16 cellular contexts compared by ENCODE assay signal in the genomic region with DNA sequence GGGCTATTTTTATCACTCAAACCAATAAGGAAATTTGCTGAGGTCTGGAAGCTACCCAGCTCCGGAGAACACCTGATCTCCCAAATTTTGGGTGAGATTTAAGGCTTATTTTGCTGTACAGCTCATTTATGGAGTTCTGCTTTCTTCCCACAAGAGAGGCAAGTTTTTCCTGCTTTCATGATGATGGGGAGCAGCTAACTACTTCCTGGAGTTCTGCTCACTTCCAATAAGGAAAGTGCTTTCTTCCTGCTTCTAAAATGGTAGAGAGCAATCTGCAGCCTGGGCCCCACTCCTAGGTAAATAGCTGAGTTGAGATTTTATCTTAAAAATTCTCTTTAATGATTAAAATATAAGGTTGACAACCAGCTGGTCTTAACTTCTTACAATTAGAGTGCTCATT.
A peak's percentile ranks its signal among the peaks of the same experiment; 100 is the strongest.
DNase-seq lines count a peak whose midpoint lies in the region; ATAC-seq and TF ChIP-seq lines count a peak whose summit lies in the region.
"Had no signal": no experiment of that assay in that cellular context is flagged by ENCODE, and none has a peak within 500 bp of the region (broad histone marks: within the 10 kb centered on the region; RNA-seq: fewer than 3 reads in every experiment).

No MANE protein-coding gene starts in this region.

- H4K5ac ChIP-seq in H9 (ENCODE audit: insufficient read length, low read depth, low read length) = no peak overlapping the region

- WGBS in H9 (ENCODE audit: extremely low coverage, insufficient read length, low lambda C conversion rate) = no CpG with 5 or more reads among the region's 1 CpG

- no peak overlapping the region for H3K14ac ChIP-seq in H9 (ENCODE audit: insufficient read depth, low read length)

- H3K9me3 Mint-ChIP-seq in H9 (peaks cover 20 to 22% of the 10 kb centered on the region in 2 experiments), neural progenitor cell (peaks cover 16% of the 10 kb centered on the region)
- H3K9me3 Mint-ChIP-seq: CD4-positive, alpha-beta T cell had no signal

- H4K91ac ChIP-seq in H9 (ENCODE audit: insufficient read length, low read depth, low read length) = no peak overlapping the region

- peaks cover 60 to 64% of the 10 kb centered on the region in 2 experiments for H3K4me1 Mint-ChIP-seq in H9
- H3K4me1 Mint-ChIP-seq in neural progenitor cell = peaks cover 4% of the 10 kb centered on the region

- peaks cover 50 to 83% (median 81%) of the 10 kb centered on the region in 3 experiments for H3K36me3 Mint-ChIP-seq in H9 (ENCODE audit: insufficient read depth in 1 of 3, low read depth in 3 of 3)
- H3K36me3 Mint-ChIP-seq in neural progenitor cell = peaks cover 2% of the 10 kb centered on the region
- H3K36me3 Mint-ChIP-seq: CD8-positive, alpha-beta T cell had no signal

- no peak overlapping the region for H2BK20ac ChIP-seq in H9 (ENCODE audit: low read depth, low read length, poor library complexity, severe bottlenecking)

- POLR2A ChIA-PET in A673 (lab: Charles Lee; ENCODE audit: low non-redundant PET) = no interaction called here

- H3K79me1 ChIP-seq in H9 (ENCODE audit: insufficient read depth, low read depth, low read length, poor library complexity, severe bottlenecking) = no peaks in the 10 kb centered on the region

- H3K9me3 ChIP-seq in H9 (ENCODE audit: control insufficient read depth, low read depth, low read length) (peaks cover 21% of the 10 kb centered on the region), neural progenitor cell (ENCODE audit: low read depth) (no peaks in the 10 kb centered on the region), A673 (ENCODE audit: low read depth, low read length, poor library complexity, severe bottlenecking) (no peaks in the 10 kb centered on the region)
- H3K9me3 ChIP-seq: Caco-2 had no signal

- H2BK12ac ChIP-seq in H9 (ENCODE audit: insufficient read length, low read depth, low read length) = no peak overlapping the region

- intact Hi-C loops in left colon (cut with DNase I, micrococcal nuclease) = no loop called here
- intact Hi-C loops in A673 (cut with micrococcal nuclease; ENCODE audit: unreplicated experiment) = no loop called here

- H3K27me3 Mint-ChIP-seq in H9 (ENCODE audit: low read depth) (no peaks in the 10 kb centered on the region), neural progenitor cell (ENCODE audit: insufficient read depth, low read depth) (peaks cover 15% of the 10 kb centered on the region)
- H3K27me3 Mint-ChIP-seq: B cell; CD4-positive, alpha-beta T cell had no signal

- peak; percentile 58 for ATAC-seq in left colon
- ATAC-seq: CD8-positive, alpha-beta T cell had no signal

- no peak overlapping the region for H2BK15ac ChIP-seq in H9 (ENCODE audit: low read depth, low read length)

- H3K27ac ChIP-seq in H9 (ENCODE audit: insufficient read length, low read depth, low read length) = no peak overlapping the region
- peak overlapping the region; percentile 56 for H3K27ac ChIP-seq in neural progenitor cell
- H3K27ac ChIP-seq in A673 (ENCODE audit: low read depth, low read length, poor library complexity, severe bottlenecking) = no peak overlapping the region
- H3K27ac ChIP-seq: BLaER1 treated with 17β-estradiol and CSF1 and Interleukin-3, amounts not matched to agents 10 nM and 100 nM had no signal

- H2BK5ac ChIP-seq in H9 (ENCODE audit: insufficient read length, low read length) = no peak overlapping the region

- peaks cover 14% of the 10 kb centered on the region for H3K4me1 ChIP-seq in H9 (ENCODE audit: insufficient read depth, low read length)
- H3K4me1 ChIP-seq in neural progenitor cell = peaks cover 8% of the 10 kb centered on the region
- H3K4me1 ChIP-seq in A673 (ENCODE audit: insufficient read depth, low read length, poor library complexity, severe bottlenecking) = no peaks in the 10 kb centered on the region
- H3K4me1 ChIP-seq: Caco-2 had no signal

- H3K23me2 ChIP-seq in H9 (ENCODE audit: insufficient read length, low read depth, low read length, poor library complexity, severe bottlenecking) = no peaks in the 10 kb centered on the region

- no peak for DNase-seq in H9
- no peak for DNase-seq in left colon
- no peak for DNase-seq in neural progenitor cell (ENCODE audit: low spot score)
- no peak for DNase-seq in iPS-NIHi7 (ENCODE audit: extremely low spot score)
- DNase-seq in NCI-H1930 (lab: John Stamatoyannopoulos, UW) = no peak
- DNase-seq in A673 (ENCODE audit: low spot score) = no peak
- DNase-seq: 8988T; AML-193; Caco-2; Calu3; CD4-positive, alpha-beta T cell; CD8-positive, alpha-beta T cell; DMS79 treated with DMSO at 0.1 percent for 48 hours; GF-D8 had no signal

- CTCF ChIA-PET in A673 (lab: Charles Lee) = no interaction called here

- no peak overlapping the region for H4K8ac ChIP-seq in H9 (replicated peaks; ENCODE audit: insufficient read length, low read depth, low read length)

- H3K36me3 ChIP-seq in neural progenitor cell (peaks cover 31% of the 10 kb centered on the region), A673 (ENCODE audit: insufficient read depth, low read length, poor library complexity, severe bottlenecking) (no peaks in the 10 kb centered on the region)
- H3K36me3 ChIP-seq: BLaER1 treated with 17β-estradiol and CSF1 and Interleukin-3, amounts not matched to agents 10 nM and 100 nM had no signal

- H3K4ac ChIP-seq in H9 (ENCODE audit: low read depth, low read length) = no peak overlapping the region

- H3K27ac Mint-ChIP-seq in H9 (peak overlapping the region in 2 of 3 experiments; percentile 75 to 81; a peak in 4 of 7 replicates), neural progenitor cell (no peak overlapping the region)
- H3K27ac Mint-ChIP-seq: B cell; CD4-positive, alpha-beta T cell; CD8-positive, alpha-beta T cell had no signal

- H3K4me3 ChIP-seq in neural progenitor cell (no peak overlapping the region), A673 (ENCODE audit: low read depth, low read length, poor library complexity, severe bottlenecking) (no peak overlapping the region)
- H3K4me3 ChIP-seq: BLaER1 treated with 17β-estradiol and CSF1 and Interleukin-3, amounts not matched to agents 10 nM and 100 nM had no signal

- H3K9ac ChIP-seq in H9 (ENCODE audit: extremely low read depth, insufficient read length, low read length) (no peak overlapping the region), neural progenitor cell (no peak overlapping the region)
- H3K9ac ChIP-seq: BLaER1 treated with 17β-estradiol and CSF1 and Interleukin-3, amounts not matched to agents 10 nM and 100 nM had no signal

- BruUV-seq in A673 (replicated peaks; lab: Mats Ljungman, UMichigan) = no TSS peak

- H3K23ac ChIP-seq in H9 (ENCODE audit: insufficient read length, low read depth, low read length) = no peak overlapping the region

- H3K4me2 ChIP-seq in H9 (ENCODE audit: insufficient read depth, insufficient read length, low read length) (no peak overlapping the region), neural progenitor cell (no peak overlapping the region)
- H3K4me2 ChIP-seq: BLaER1 treated with 17β-estradiol and CSF1 and Interleukin-3, amounts not matched to agents 10 nM and 100 nM had no signal

- peaks cover 3% of the 10 kb centered on the region for H3F3A ChIP-seq in neural progenitor cell (ENCODE audit: low read depth)

- H2AK5ac ChIP-seq in H9 (ENCODE audit: insufficient read length, low read length) = no peak overlapping the region

- H3K27me3 ChIP-seq in H9 (ENCODE audit: insufficient read depth, low read length) (peaks cover 3% of the 10 kb centered on the region; the same call in 1 of the 2 replicates), neural progenitor cell (no peaks in the 10 kb centered on the region), A673 (replicated peaks; ENCODE audit: insufficient read depth, low read depth, low read length, poor library complexity) (no peaks in the 10 kb centered on the region)

- H3K79me2 ChIP-seq in H9 (ENCODE audit: insufficient read depth, low read length) = peaks cover 3% of the 10 kb centered on the region; the same call in 1 of the 2 replicates
- H3K79me2 ChIP-seq in neural progenitor cell (ENCODE audit: low read depth) = peaks cover 96% of the 10 kb centered on the region

- H3K18ac ChIP-seq in H9 (ENCODE audit: insufficient read length, low read depth, low read length) = no peak overlapping the region

- H3K56ac ChIP-seq in H9 (ENCODE audit: insufficient read length, low read depth, low read length) = no peak overlapping the region

- H3K4me3 Mint-ChIP-seq in H9 = no peak overlapping the region
- H3K4me3 Mint-ChIP-seq in neural progenitor cell = no peak overlapping the region
- H3K4me3 Mint-ChIP-seq: B cell; CD4-positive, alpha-beta T cell; CD8-positive, alpha-beta T cell had no signal

- TF ChIP-seq CTCF in H9 (conservative IDR thresholded peaks at IDR 0.05) (no peak), neural progenitor cell (IDR thresholded peaks at IDR 0.05) (no peak), A673 (conservative IDR thresholded peaks at IDR 0.05; ENCODE audit: low read depth, low read length) (no peak)

- no peaks in the 10 kb centered on the region for H4K20me1 ChIP-seq in H9 (ENCODE audit: control insufficient read depth, insufficient read depth, insufficient read length)
- no peaks in the 10 kb centered on the region for H4K20me1 ChIP-seq in neural progenitor cell (ENCODE audit: low read depth)

- H3T11ph ChIP-seq in H9 (ENCODE audit: low read length) = no peak overlapping the region

- H2AFZ ChIP-seq in H9 (ENCODE audit: low read length) (no peak overlapping the region), neural progenitor cell (replicated peaks) (no peak overlapping the region)

- no peak overlapping the region for H2BK120ac ChIP-seq in H9 (ENCODE audit: low read depth, low read length, poor library complexity, severe bottlenecking)
